ENCODE assay signal across 20 cellular contexts in genomic region chr4:95522682-95523410, GRCh38.
"Had no signal": no experiment of that assay in that cellular context is flagged by ENCODE, and none has a peak within 500 bp of the region (broad histone marks: within the 10 kb centered on the region; RNA-seq: fewer than 3 reads in every experiment).

No MANE protein-coding gene starts in this region.

- H3K4me3 ChIP-seq: adrenal gland, breast epithelium, colonic mucosa, sigmoid colon, smooth muscle cell, stomach, transverse colon had no signal

- ATAC-seq: activated T-helper 17 cell treated with anti-CD3 and anti-CD28 coated beads, Interleukin-2, amount 50 U/mL, for 72 hours; effector memory CD8-positive, alpha-beta T cell; esophagus mucosa; left cardiac atrium; stimulated activated memory B cell treated with anti-CD40 and anti-IgM and Interleukin-4, amounts not matched to agents 10 μg/mL and 1 μg/mL and 100 μg/mL, for 72 hours had no signal

- H3K4me2 ChIP-seq: smooth muscle cell had no signal

- H3K36me3 ChIP-seq: adrenal gland, breast epithelium, colonic mucosa, sigmoid colon, stomach, transverse colon had no signal

- H3K4me1 ChIP-seq: breast epithelium, colonic mucosa, sigmoid colon, stomach, transverse colon had no signal

- DNase-seq: activated naive CD4-positive, alpha-beta T cell; activated T-cell treated with anti-CD3 and anti-CD28 coated beads, Interleukin-2, amount 50 U/mL, for 24 hours; adrenal gland; colonic mucosa; dorsolateral prefrontal cortex; effector memory CD8-positive, alpha-beta T cell; head of caudate nucleus; left cardiac atrium; nephron progenitor cell; nucleus accumbens; sigmoid colon; stimulated activated CD4-positive, alpha-beta T cell treated with anti-CD3 and anti-CD28 coated beads, Interleukin-15, amount 100 ng/mL, for 24 hours; stomach; T-helper 1 cell; transverse colon had no signal

- H3K9me3 ChIP-seq: adrenal gland, breast epithelium, colonic mucosa, sigmoid colon, stomach, transverse colon had no signal

- H3K27me3 ChIP-seq: adrenal gland, breast epithelium, colonic mucosa, dorsolateral prefrontal cortex, sigmoid colon, stomach, transverse colon had no signal

- H3K27ac ChIP-seq: adrenal gland, breast epithelium, colonic mucosa, sigmoid colon, stomach, transverse colon had no signal
